8 cellular contexts compared by ENCODE assay signal in genomic region chr7:142482899-142483658, GRCh38.
A peak's percentile ranks its signal among the peaks of the same experiment; 100 is the strongest.
DNase-seq lines count a peak whose midpoint lies in the region; ATAC-seq and TF ChIP-seq lines count a peak whose summit lies in the region.

No MANE protein-coding gene starts in this region.

- CTCF ChIA-PET in activated B cell treated with CpG ODN at 0.5 μM for 24 hours (lab: Charles Lee), result interaction anchor here (0.7 to 1.8 kb wide), 12 partner anchors 8 to 1667 kb away, joined by 3 to 9 read pairs (median 4); no protein-coding TSS in a partner anchor

- TF ChIP-seq CTCF in activated B cell treated with CpG ODN at 0.5 μM for 24 hours (IDR thresholded peaks at IDR 0.05) (no peak), thoracic aorta (IDR thresholded peaks at IDR 0.05) (peak; percentile 11)

- no peak overlapping the region for H3K4me3 ChIP-seq in Jurkat, Clone E6-1 (ENCODE audit: low read length)
- no peak overlapping the region for H3K4me3 ChIP-seq in thoracic aorta

- DNase-seq in EH (ENCODE audit: low read depth) (peak; percentile 68), activated B cell treated with CpG ODN at 0.5 μM for 24 hours (no peak), cerebellar cortex (ENCODE audit: low spot score) (peak; percentile 26), medulla oblongata (ENCODE audit: extremely low spot score) (peak; percentile 69), thoracic aorta (ENCODE audit: low spot score) (no peak), DMS153 (lab: John Stamatoyannopoulos, UW) (no peak)
- peak; percentile 66 for DNase-seq in Jurkat, Clone E6-1 (ENCODE audit: low read depth, low spot score)

- H3K27me3 Mint-ChIP-seq in activated B cell treated with CpG ODN at 0.5 μM for 24 hours, result peaks cover 11% of the 10 kb centered on the region

- no peaks in the 10 kb centered on the region for H3K36me3 Mint-ChIP-seq in activated B cell treated with CpG ODN at 0.5 μM for 24 hours (ENCODE audit: low read depth)

- H3K36me3 ChIP-seq in thoracic aorta, result no peaks in the 10 kb centered on the region

- ATAC-seq in GM21381 (IDR thresholded peaks at IDR 0.05; ENCODE audit: unreplicated experiment) (peak; percentile 56), activated B cell treated with CpG ODN at 0.5 μM for 24 hours (ENCODE audit: low read depth) (peak; percentile 72), thoracic aorta (ENCODE audit: insufficient number of reproducible peaks, low FRiP score, low read depth) (no peak)

- H3K9me3 ChIP-seq in thoracic aorta, result no peaks in the 10 kb centered on the region

- POLR2A ChIA-PET in activated B cell treated with CpG ODN at 0.5 μM for 24 hours (lab: Charles Lee), result no interaction called here

- no peaks in the 10 kb centered on the region for H3K9me3 Mint-ChIP-seq in activated B cell treated with CpG ODN at 0.5 μM for 24 hours

- no peak overlapping the region for H3K4me3 Mint-ChIP-seq in activated B cell treated with CpG ODN at 0.5 μM for 24 hours

- intact Hi-C loops in activated B cell treated with CpG ODN at 0.5 μM for 24 hours (cut with micrococcal nuclease), result loop anchor here (1.0 to 2.0 kb wide), 2 partner anchors 24 to 506 kb away; no protein-coding TSS in a partner anchor

- no peak overlapping the region for H3K27ac ChIP-seq in thoracic aorta

- no peak overlapping the region for H3K27ac Mint-ChIP-seq in activated B cell treated with CpG ODN at 0.5 μM for 24 hours

- no peaks in the 10 kb centered on the region for H3K4me1 ChIP-seq in thoracic aorta (ENCODE audit: control insufficient read depth in 1 of 2, low read depth in 2 of 2)

- H3K4me1 Mint-ChIP-seq in activated B cell treated with CpG ODN at 0.5 μM for 24 hours, result peaks cover 25% of the 10 kb centered on the region

- H3K27me3 ChIP-seq in thoracic aorta (replicated peaks; ENCODE audit: insufficient read depth), result no peaks in the 10 kb centered on the region

Comparison
In these comparisons a context has a peak if more than half of its experiments do, and no peak if none do; other contexts are left out.
1. DNase-seq: peak in EH (single experiment), Jurkat, Clone E6-1 (single experiment), cerebellar cortex (single experiment) and medulla oblongata (single experiment); none in activated B cell treated with CpG ODN at 0.5 μM for 24 hours (single experiment), thoracic aorta (single experiment) and DMS153 (single experiment).